Comparison of ENCODE assay signal across 9 cellular contexts in genomic region chr3:83523470-83524073, GRCh38.
DNase-seq lines count a peak whose midpoint lies in the region; ATAC-seq and TF ChIP-seq lines count a peak whose summit lies in the region.
"Had no signal": no experiment of that assay in that cellular context is flagged by ENCODE, and none has a peak within 500 bp of the region (broad histone marks: within the 10 kb centered on the region; RNA-seq: fewer than 3 reads in every experiment).

No MANE protein-coding gene starts in this region.

- no peaks in the 10 kb centered on the region for H3K79me2 ChIP-seq in Loucy (ENCODE audit: insufficient read depth, low read length)

- H3K9me3 ChIP-seq in Loucy (ENCODE audit: insufficient read depth, low read depth, low read length) (no peaks in the 10 kb centered on the region), RWPE2 (ENCODE audit: severe bottlenecking) (no peaks in the 10 kb centered on the region), psoas muscle (no peaks in the 10 kb centered on the region)

- H3K27me3 ChIP-seq in Loucy (ENCODE audit: insufficient read depth, low read length, poor library complexity, severe bottlenecking) (no peaks in the 10 kb centered on the region), RWPE2 (ENCODE audit: insufficient read depth, poor library complexity, severe bottlenecking) (no peaks in the 10 kb centered on the region), psoas muscle (ENCODE audit: insufficient read depth in 3 of 3, low read length in 2 of 3) (no peaks in the 10 kb centered on the region)

- peak; percentile 97 for ATAC-seq in RWPE2 (ENCODE audit: low read depth)
- peak in 3 of 4 donors; percentile 57 to 73 (median 73) for ATAC-seq in psoas muscle
- no peak for ATAC-seq in GM18873 (IDR thresholded peaks at IDR 0.05; ENCODE audit: low FRiP score, unreplicated experiment)

- WGBS in psoas muscle, 3 donors, result 36 to 46% (median 42%) methylated on average over 7 of the region's 7 CpGs

- H3K36me3 ChIP-seq in Loucy (ENCODE audit: insufficient read depth, low read length) (no peaks in the 10 kb centered on the region), RWPE2 (ENCODE audit: low read depth) (no peaks in the 10 kb centered on the region), psoas muscle (ENCODE audit: insufficient read depth in 1 of 2, low read depth in 1 of 2) (no peaks in the 10 kb centered on the region)

- H3K4me2 ChIP-seq in Loucy (ENCODE audit: low read depth, low read length, poor library complexity, severe bottlenecking), result no peak overlapping the region

- peak; percentile 71 for DNase-seq in GM12865 (ENCODE audit: low read depth)
- DNase-seq in H4 (ENCODE audit: low spot score), result peak; percentile 47
- DNase-seq in RWPE2 (ENCODE audit: low spot score), result no peak
- DNase-seq in fibroblast of pulmonary artery (ENCODE audit: low read depth), result peak; percentile 59
- no peak for DNase-seq in psoas muscle
- no peak for DNase-seq in stimulated activated CD4-positive, alpha-beta T cell treated with anti-CD3 and anti-CD28 coated beads, Interleukin-1b, Interleukin-23, amount 100 ng/mL, for 48 hours
- DNase-seq: naive B cell had no signal

- no peaks in the 10 kb centered on the region for H3K9me2 ChIP-seq in Loucy (replicated peaks; ENCODE audit: low read depth, low read length)

- no peak overlapping the region for H2AFZ ChIP-seq in Loucy (ENCODE audit: low read length)

- H3K4me3 ChIP-seq in GM12865 (ENCODE audit: low read depth, low read length), result no peak overlapping the region
- H3K4me3 ChIP-seq in Loucy (ENCODE audit: low read length, poor library complexity, severe bottlenecking), result no peak overlapping the region
- H3K4me3 ChIP-seq in RWPE2 (ENCODE audit: severe bottlenecking), result no peak overlapping the region
- no peak overlapping the region for H3K4me3 ChIP-seq in fibroblast of pulmonary artery (replicated peaks; ENCODE audit: low read depth, low read length)
- H3K4me3 ChIP-seq in psoas muscle, result no peak overlapping the region

- no peak overlapping the region for H3K9ac ChIP-seq in Loucy (ENCODE audit: low read depth, low read length, poor library complexity, severe bottlenecking)

- H3F3A ChIP-seq in Loucy (ENCODE audit: low read depth), result no peaks in the 10 kb centered on the region

- TF ChIP-seq CTCF in GM12865 (IDR thresholded peaks at IDR 0.05; ENCODE audit: insufficient read depth, low read depth, low read length, missing control alignments) (peak; percentile 55), Loucy (conservative IDR thresholded peaks at IDR 0.05; ENCODE audit: low read length) (peak; percentile 89), RWPE2 (IDR thresholded peaks at IDR 0.05; ENCODE audit: poor library complexity, severe bottlenecking) (peak; percentile 79), fibroblast of pulmonary artery (IDR thresholded peaks at IDR 0.05; ENCODE audit: low read length, missing control alignments) (peak; percentile 39), psoas muscle (IDR thresholded peaks at IDR 0.05) (peak; percentile 43)

- H4K20me1 ChIP-seq in Loucy (ENCODE audit: insufficient read depth, low read length, poor library complexity, severe bottlenecking), result no peaks in the 10 kb centered on the region

- H3K4me1 ChIP-seq in Loucy (ENCODE audit: insufficient read depth, low read length, poor library complexity, severe bottlenecking) (no peaks in the 10 kb centered on the region), RWPE2 (ENCODE audit: insufficient read depth, poor library complexity, severe bottlenecking) (no peaks in the 10 kb centered on the region), psoas muscle (no peaks in the 10 kb centered on the region)

- intact Hi-C loops in psoas muscle (cut with DNase I), result no loop called here

- H3K27ac ChIP-seq in RWPE2 (ENCODE audit: poor library complexity, severe bottlenecking), result no peak overlapping the region
- no peak overlapping the region for H3K27ac ChIP-seq in psoas muscle

Comparison
In these comparisons a context has a peak if more than half of its experiments do, and no peak if none do; other contexts are left out.
1. DNase-seq: peak in GM12865 (single experiment), H4 (single experiment) and fibroblast of pulmonary artery (single experiment); none in RWPE2 (single experiment), psoas muscle (0 of 2) and stimulated activated CD4-positive, alpha-beta T cell treated with anti-CD3 and anti-CD28 coated beads, Interleukin-1b, Interleukin-23, amount 100 ng/mL, for 48 hours (single experiment).
2. CTCF ChIP-seq: peak in every context shown above with its lines; median percentile 89 in Loucy; 79 in RWPE2; 55 in GM12865; 43 in psoas muscle; 39 in fibroblast of pulmonary artery.